Comparison of ENCODE assay signal across 17 cellular contexts in the genomic region with DNA sequence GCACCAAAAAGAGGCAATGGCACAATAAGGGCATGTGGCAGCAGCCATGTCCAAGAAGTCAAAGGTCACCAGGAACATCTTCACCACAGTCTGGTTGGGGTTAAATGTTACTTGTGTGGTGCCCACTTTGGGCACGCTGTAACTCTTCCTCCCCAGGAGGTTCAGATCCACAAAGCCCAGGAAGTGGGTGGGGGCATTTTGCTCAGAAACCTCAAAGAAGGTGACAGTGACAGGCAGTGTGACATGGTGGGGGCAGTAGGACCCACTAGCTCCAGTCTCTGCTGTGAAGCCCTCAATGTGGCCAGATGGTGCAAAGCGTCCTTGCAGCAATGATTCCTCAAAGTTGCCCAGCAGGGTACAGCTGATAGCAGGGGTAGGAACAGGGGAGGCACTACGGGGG. TPM values are rescaled to one million over a fixed set of nuclear protein-coding genes. Genes with fewer than 3 reads are reported as not detected.
DNase-seq lines count a peak whose midpoint lies in the region; ATAC-seq and TF ChIP-seq lines count a peak whose summit lies in the region.
"Had no signal": no experiment of that assay in that cellular context is flagged by ENCODE, and none has a peak within 500 bp of the region (broad histone marks: within the 10 kb centered on the region; RNA-seq: fewer than 3 reads in every experiment).

No MANE protein-coding gene starts in this region.

- POLR2A ChIA-PET in CD4-positive, alpha-beta T cell (lab: Charles Lee): interaction anchor here (0.5 to 6.0 kb wide), 6 partner anchors 9 to 75 kb away, joined by 3 to 72 read pairs (median 4); no protein-coding TSS in a partner anchor

- DNase-seq in CD4-positive, alpha-beta T cell: peak in 7 of 10 experiments; percentile 20 to 47 (median 32)
- DNase-seq in T-helper 22 cell (ENCODE audit: low read depth): peak; percentile 29
- peak; percentile 44 for DNase-seq in activated effector memory CD4-positive, alpha-beta T cell treated with Interleukin-2 at 50 U/mL for 16 hours
- peak; percentile 39 for DNase-seq in natural killer cell
- DNase-seq in GM19240 (ENCODE audit: insufficient read length, low spot score): no peak
- DNase-seq in NCI-H2171 (lab: John Stamatoyannopoulos, UW): no peak
- no peak for DNase-seq in NCI-H2107 treated with DMSO at 0.1 percent for 48 hours (lab: John Stamatoyannopoulos, UW; ENCODE audit: unreplicated experiment)
- DNase-seq: dermis blood vessel endothelial cell, MV-4-11, NCI-H2171 treated with DMSO at 0.1 percent for 48 hours, right cardiac atrium, transverse colon had no signal

- peak overlapping the region; percentile 92 for H3K27ac Mint-ChIP-seq in CD4-positive, alpha-beta T cell
- peak overlapping the region; percentile 88 to 92 for H3K27ac Mint-ChIP-seq in natural killer cell
- H3K27ac Mint-ChIP-seq: neural progenitor cell had no signal

- H3K4me3 Mint-ChIP-seq in CD4-positive, alpha-beta T cell: peak overlapping the region; percentile 65
- peak overlapping the region; percentile 50 for H3K4me3 Mint-ChIP-seq in natural killer cell
- H3K4me3 Mint-ChIP-seq: neural progenitor cell had no signal

- H3K27me3 Mint-ChIP-seq in CD4-positive, alpha-beta T cell: no peaks in the 10 kb centered on the region
- H3K27me3 Mint-ChIP-seq in natural killer cell (ENCODE audit: low read depth in 2 of 2): no peaks in the 10 kb centered on the region

- H3K27me3 ChIP-seq in CD4-positive, alpha-beta T cell (ENCODE audit: control insufficient read depth, insufficient read depth, low read length): no peaks in the 10 kb centered on the region
- H3K27me3 ChIP-seq: ascending aorta, neural progenitor cell, transverse colon had no signal

- no peaks in the 10 kb centered on the region for H3K9me3 ChIP-seq in CD4-positive, alpha-beta T cell (ENCODE audit: control insufficient read depth, low read length)
- H3K9me3 ChIP-seq: ascending aorta, transverse colon had no signal

- CTCF ChIA-PET in CD4-positive, alpha-beta T cell (lab: Charles Lee): interaction anchor here (1.0 kb wide), 1 partner anchor 59 kb away, joined by 3 read pairs; no protein-coding TSS in a partner anchor

- peaks cover under 1% of the 10 kb centered on the region for H3K36me3 Mint-ChIP-seq in CD4-positive, alpha-beta T cell (ENCODE audit: low read depth)
- H3K36me3 Mint-ChIP-seq in natural killer cell: peaks cover 5% of the 10 kb centered on the region
- H3K36me3 Mint-ChIP-seq: neural progenitor cell had no signal

- intact Hi-C loops in CD4-positive, alpha-beta T cell (cut with DNase I, micrococcal nuclease): loop anchor here in 1 of 2 experiments (2.0 kb wide), 1 partner anchor 17 kb away; no protein-coding TSS in a partner anchor
- intact Hi-C loops in natural killer cell (cut with micrococcal nuclease): loop anchor here (1.0 kb wide), 1 partner anchor 11 kb away; no protein-coding TSS in a partner anchor

- H3K4me1 Mint-ChIP-seq in CD4-positive, alpha-beta T cell (ENCODE audit: low read depth): peaks cover 84% of the 10 kb centered on the region
- H3K4me1 Mint-ChIP-seq in natural killer cell: peaks cover 75 to 76% of the 10 kb centered on the region in 2 donors
- H3K4me1 Mint-ChIP-seq: neural progenitor cell had no signal

- peak; percentile 89 for ATAC-seq in CD4-positive, alpha-beta T cell (ENCODE audit: poor library complexity)
- ATAC-seq in natural killer cell (peak; percentile 80 to 85 (median 83)), GM21360 (IDR thresholded peaks at IDR 0.05; ENCODE audit: unreplicated experiment) (no peak)
- ATAC-seq: SK-N-SH treated with all-trans-retinoic acid at 6 μM for 48 hours had no signal

- no peak for TF ChIP-seq CTCF in CD4-positive, alpha-beta T cell (IDR thresholded peaks at IDR 0.05)
- no peak for TF ChIP-seq CTCF in natural killer cell (IDR thresholded peaks at IDR 0.05)

- no peaks in the 10 kb centered on the region for H3K9me3 Mint-ChIP-seq in CD4-positive, alpha-beta T cell
- H3K9me3 Mint-ChIP-seq in natural killer cell: no peaks in the 10 kb centered on the region
- H3K9me3 Mint-ChIP-seq: neural progenitor cell had no signal

- peak overlapping the region; percentile 49 for H3K27ac ChIP-seq in CD4-positive, alpha-beta T cell (ENCODE audit: low read depth, low read length)
- H3K27ac ChIP-seq: ascending aorta, neural progenitor cell, transverse colon had no signal

RNA-seq across cellular contexts. Expression of a gene that starts 5.8 kb away (rescaled TPM):
- total RNA-seq in CD4-positive, alpha-beta T cell: under 1 TPM; 0.16 to 0.17 TPM
- 1 to 10 TPM in 2 of 3 donors, under 1 TPM in 1; 0.48 to 2.3 (median 2.1) TPM for total RNA-seq in natural killer cell
- total RNA-seq: dermis blood vessel endothelial cell, liver, right cardiac atrium, transverse colon had no signal

RNA-seq across cellular contexts. Expression of a gene that starts 52.8 kb away (rescaled TPM):
- total RNA-seq in CD4-positive, alpha-beta T cell: not detected
- not detected for total RNA-seq in natural killer cell
- total RNA-seq: ascending aorta, dermis blood vessel endothelial cell, liver, right cardiac atrium, transverse colon had no signal

Comparison
In these comparisons a context has a peak if more than half of its experiments do, and no peak if none do; other contexts are left out.
1. DNase-seq: peak in CD4-positive, alpha-beta T cell (7 of 10), T-helper 22 cell (single experiment), activated effector memory CD4-positive, alpha-beta T cell treated with Interleukin-2 at 50 U/mL for 16 hours (single experiment) and natural killer cell (single experiment); none in GM19240 (single experiment), NCI-H2171 (single experiment) and NCI-H2107 treated with DMSO at 0.1 percent for 48 hours (single experiment).